In genomic region chr12:27709932-27710591, GRCh38 we compare ENCODE assay signal across 8 cellular contexts. TPM values are rescaled to one million over a fixed set of nuclear protein-coding genes. Genes with fewer than 3 reads are reported as not detected.
DNase-seq lines count a peak whose midpoint lies in the region; ATAC-seq and TF ChIP-seq lines count a peak whose summit lies in the region.

No MANE protein-coding gene starts in this region.

- no peaks in the 10 kb centered on the region for H3K27me3 Mint-ChIP-seq in MCF 10A (ENCODE audit: insufficient read depth, unreplicated experiment)

- intact Hi-C loops in MCF 10A (cut with micrococcal nuclease), result no loop called here

- DNase-seq in NCI-H2196 treated with DMSO at 0.1 percent for 48 hours (lab: John Stamatoyannopoulos, UW; ENCODE audit: unreplicated experiment) (peak; percentile 64), MCF 10A (ENCODE audit: unreplicated experiment) (no peak), kidney glomerular epithelial cell (lab: John Stamatoyannopoulos, UW) (peak; percentile 83), HuH-7.5 (ENCODE audit: low spot score) (no peak)

- TF ChIP-seq CTCF in 22Rv1 (IDR thresholded peaks at IDR 0.05) (no peak), MCF 10A (IDR thresholded peaks at IDR 0.05; ENCODE audit: unreplicated experiment) (no peak)

- H3K4me1 Mint-ChIP-seq in MCF 10A (ENCODE audit: insufficient read depth, unreplicated experiment), result peaks cover 22% of the 10 kb centered on the region

- H3K9ac ChIP-seq in stomach smooth muscle (ENCODE audit: low read length in 2 of 2), result peak overlapping the region; percentile 82 to 95

- ATAC-seq in GM18511 (IDR thresholded peaks at IDR 0.05; ENCODE audit: unreplicated experiment) (peak; percentile 51), HG02973 (IDR thresholded peaks at IDR 0.05; ENCODE audit: unreplicated experiment) (peak; percentile 38)

- no peaks in the 10 kb centered on the region for H3K36me3 ChIP-seq in stomach smooth muscle (ENCODE audit: control insufficient read depth in 2 of 2, insufficient read depth in 2 of 2, low read length in 2 of 2)

- H3K9me3 ChIP-seq in stomach smooth muscle (ENCODE audit: control insufficient read depth in 2 of 2, low read length in 2 of 2), result no peaks in the 10 kb centered on the region

- H3K27me3 ChIP-seq in stomach smooth muscle (ENCODE audit: control insufficient read depth in 1 of 2, insufficient read depth in 2 of 2, low read length in 2 of 2), result no peaks in the 10 kb centered on the region

- peak overlapping the region; percentile 90 for H3K27ac Mint-ChIP-seq in MCF 10A (ENCODE audit: low read depth, unreplicated experiment)

- H3K9me3 Mint-ChIP-seq in MCF 10A (ENCODE audit: unreplicated experiment), result no peaks in the 10 kb centered on the region

- H3K4me1 ChIP-seq in stomach smooth muscle (ENCODE audit: control insufficient read depth, insufficient read depth, low read length), result peaks cover 14% of the 10 kb centered on the region

- POLR2A ChIA-PET in MCF 10A (lab: Yijun Ruan, JAX), result interaction anchor here (0.6 to 1.4 kb wide), 4 partner anchors 11 to 697 kb away, joined by 3 to 5 read pairs (median 4); partner anchors contain the start of gene PPFIBP1

- TSS peak; percentile 92 for BruUV-seq in MCF 10A (replicated peaks; lab: Mats Ljungman, UMichigan)

- H3K36me3 Mint-ChIP-seq in MCF 10A (ENCODE audit: insufficient read depth, unreplicated experiment), result peaks cover 16% of the 10 kb centered on the region

- peak overlapping the region; percentile 97 for H3K4me3 Mint-ChIP-seq in MCF 10A (ENCODE audit: unreplicated experiment)

- peak overlapping the region; percentile 96 for H3K27ac ChIP-seq in 22Rv1
- H3K27ac ChIP-seq in stomach smooth muscle (ENCODE audit: low read length), result peak overlapping the region; percentile 88

- CTCF ChIA-PET in MCF 10A (lab: Yijun Ruan, JAX), result interaction anchor here (0.5 to 0.6 kb wide), 2 partner anchors 36 to 775 kb away, joined by 3 read pairs; no protein-coding TSS in a partner anchor

- H3K4me3 ChIP-seq in stomach smooth muscle (ENCODE audit: low read length in 2 of 2), result peak overlapping the region; percentile 97 to 100

RNA-seq across cellular contexts. Expression of gene MRPS35, which starts 0.6 kb away (rescaled TPM):
- total RNA-seq in MCF 10A (2022), result 63.8 and 69.0 TPM in 2 replicates

RNA-seq across cellular contexts. Expression of gene REP15, which starts 13.8 kb away (rescaled TPM):
- 0.86 and 1.3 TPM in 2 replicates for total RNA-seq in MCF 10A (2022)

Comparison
In these comparisons a context has a peak if more than half of its experiments do, and no peak if none do; other contexts are left out.
1. DNase-seq: peak in NCI-H2196 treated with DMSO at 0.1 percent for 48 hours (single experiment) and kidney glomerular epithelial cell (single experiment); none in MCF 10A (single experiment) and HuH-7.5 (single experiment).